Comparison of ENCODE assay signal across 12 cellular contexts in genomic region chr6:341914-342831, GRCh38. TPM values are rescaled to one million over a fixed set of nuclear protein-coding genes. Genes with fewer than 3 reads are reported as not detected.
DNase-seq lines count a peak whose midpoint lies in the region; ATAC-seq and TF ChIP-seq lines count a peak whose summit lies in the region.
"Had no signal": no experiment of that assay in that cellular context is flagged by ENCODE, and none has a peak within 500 bp of the region (broad histone marks: within the 10 kb centered on the region; RNA-seq: fewer than 3 reads in every experiment).

No MANE protein-coding gene starts in this region.

- BruUV-seq in A673 (replicated peaks; lab: Mats Ljungman, UMichigan) = no TSS peak

- H3K27ac Mint-ChIP-seq in CD14-positive monocyte = peak overlapping the region in 6 of 7 donors; percentile 88 to 96 (median 96)
- peak overlapping the region; percentile 73 for H3K27ac Mint-ChIP-seq in activated CD8-positive, alpha-beta T cell treated with anti-CD3 and anti-CD28 coated beads, Interleukin-2, amount 10 ng/mL, durations not matched to agents 7 days and 5 days

- no peak overlapping the region for H3K27ac ChIP-seq in A673 (ENCODE audit: low read depth, low read length, poor library complexity, severe bottlenecking)
- H3K27ac ChIP-seq: body of pancreas, upper lobe of left lung had no signal

- CTCF ChIA-PET in activated CD8-positive, alpha-beta T cell treated with anti-CD3 and anti-CD28 coated beads, Interleukin-2, amount 10 ng/mL, durations not matched to agents 7 days and 5 days (lab: Charles Lee) = interaction anchor here (1.1 to 2.0 kb wide), 2 partner anchors 49 to 152 kb away, joined by 3 to 11 read pairs; no protein-coding TSS in a partner anchor
- CTCF ChIA-PET in A673 (lab: Charles Lee) = no interaction called here

- H3K9me3 Mint-ChIP-seq in CD14-positive monocyte = peaks cover 0 to 20% (median 0%) of the 10 kb centered on the region in 7 donors
- H3K9me3 Mint-ChIP-seq in activated CD8-positive, alpha-beta T cell treated with anti-CD3 and anti-CD28 coated beads, Interleukin-2, amount 10 ng/mL, durations not matched to agents 7 days and 5 days (ENCODE audit: insufficient read depth) = no peaks in the 10 kb centered on the region

- peaks cover 53% of the 10 kb centered on the region for H3K4me1 Mint-ChIP-seq in CD14-positive monocyte
- peaks cover 78% of the 10 kb centered on the region for H3K4me1 Mint-ChIP-seq in activated CD8-positive, alpha-beta T cell treated with anti-CD3 and anti-CD28 coated beads, Interleukin-2, amount 10 ng/mL, durations not matched to agents 7 days and 5 days (ENCODE audit: low read depth)

- DNase-seq in CD14-positive monocyte (ENCODE audit: low spot score) (no peak), SW 1271 (lab: John Stamatoyannopoulos, UW) (no peak), A673 (ENCODE audit: low spot score) (no peak), NCI-H446 (lab: John Stamatoyannopoulos, UW) (no peak), cortex of kidney (lab: John Stamatoyannopoulos, UW) (no peak)
- peak; percentile 55 for DNase-seq in activated CD8-positive, alpha-beta T cell treated with anti-CD3 and anti-CD28 coated beads, Interleukin-2, amount 10 ng/mL, durations not matched to agents 7 days and 5 days
- DNase-seq: stimulated activated CD4-positive, alpha-beta T cell treated with anti-CD3 and anti-CD28 coated beads, Interleukin-1b, Interleukin-23, amount 100 ng/mL, for 48 hours had no signal

- H3K9me3 ChIP-seq in A673 (ENCODE audit: low read depth, low read length, poor library complexity, severe bottlenecking) = peaks cover 14% of the 10 kb centered on the region
- H3K9me3 ChIP-seq: body of pancreas, upper lobe of left lung had no signal

- no peak overlapping the region for H3K4me3 ChIP-seq in A673 (ENCODE audit: low read depth, low read length, poor library complexity, severe bottlenecking)
- H3K4me3 ChIP-seq: body of pancreas, upper lobe of left lung had no signal

- intact Hi-C loops in CD14-positive monocyte (cut with micrococcal nuclease) = loop anchor here in 1 of 2 donors (5.0 kb wide), 1 partner anchor 45 kb away; no protein-coding TSS in a partner anchor
- intact Hi-C loops in A673 (cut with micrococcal nuclease; ENCODE audit: unreplicated experiment) = no loop called here

- no peak for TF ChIP-seq CTCF in CD14-positive monocyte (IDR thresholded peaks at IDR 0.05)
- TF ChIP-seq CTCF in A673 (conservative IDR thresholded peaks at IDR 0.05; ENCODE audit: low read depth, low read length) = no peak

- POLR2A ChIA-PET in activated CD8-positive, alpha-beta T cell treated with anti-CD3 and anti-CD28 coated beads, Interleukin-2, amount 10 ng/mL, durations not matched to agents 7 days and 5 days (lab: Charles Lee) = interaction anchor here (0.6 to 3.1 kb wide), 5 partner anchors 9 to 207 kb away, joined by 3 to 10 read pairs (median 3); partner anchors contain the start of gene DUSP22
- POLR2A ChIA-PET in A673 (lab: Charles Lee; ENCODE audit: low non-redundant PET) = no interaction called here

- no peaks in the 10 kb centered on the region for H3K4me1 ChIP-seq in A673 (ENCODE audit: insufficient read depth, low read length, poor library complexity, severe bottlenecking)
- H3K4me1 ChIP-seq: body of pancreas had no signal

- H3K27me3 ChIP-seq in A673 (replicated peaks; ENCODE audit: insufficient read depth, low read depth, low read length, poor library complexity) = no peaks in the 10 kb centered on the region
- H3K27me3 ChIP-seq: body of pancreas, upper lobe of left lung had no signal

- ATAC-seq in GM19372 (IDR thresholded peaks at IDR 0.05; ENCODE audit: low read depth, unreplicated experiment) (peak; percentile 44), HG02981 (IDR thresholded peaks at IDR 0.05; ENCODE audit: unreplicated experiment) (peak; percentile 55)
- ATAC-seq in activated CD8-positive, alpha-beta T cell treated with anti-CD3 and anti-CD28 coated beads, Interleukin-2, amount 10 ng/mL, durations not matched to agents 7 days and 5 days = peak; percentile 7
- ATAC-seq: body of pancreas had no signal

- peaks cover 45 to 73% of the 10 kb centered on the region in 2 donors for H3K36me3 Mint-ChIP-seq in CD14-positive monocyte
- H3K36me3 Mint-ChIP-seq in activated CD8-positive, alpha-beta T cell treated with anti-CD3 and anti-CD28 coated beads, Interleukin-2, amount 10 ng/mL, durations not matched to agents 7 days and 5 days (ENCODE audit: low read depth) = peaks cover 9% of the 10 kb centered on the region

- no peaks in the 10 kb centered on the region for H3K36me3 ChIP-seq in A673 (ENCODE audit: insufficient read depth, low read length, poor library complexity, severe bottlenecking)

- H3K4me3 Mint-ChIP-seq in CD14-positive monocyte = no peak overlapping the region
- peak overlapping the region; percentile 36 for H3K4me3 Mint-ChIP-seq in activated CD8-positive, alpha-beta T cell treated with anti-CD3 and anti-CD28 coated beads, Interleukin-2, amount 10 ng/mL, durations not matched to agents 7 days and 5 days

- H3K27me3 Mint-ChIP-seq in CD14-positive monocyte (ENCODE audit: low read depth in 3 of 3) = peaks cover 0 to 9% (median 0%) of the 10 kb centered on the region in 3 donors
- H3K27me3 Mint-ChIP-seq in activated CD8-positive, alpha-beta T cell treated with anti-CD3 and anti-CD28 coated beads, Interleukin-2, amount 10 ng/mL, durations not matched to agents 7 days and 5 days (ENCODE audit: low read depth) = no peaks in the 10 kb centered on the region

RNA-seq across cellular contexts. Expression of gene IRF4, which starts 49.4 kb away (rescaled TPM):
- polyA plus RNA-seq in CD14-positive monocyte = 1 to 10 TPM; 3.0 to 6.4 TPM
- 10 to 100 TPM; 91.2 to 95.2 TPM for total RNA-seq in activated CD8-positive, alpha-beta T cell treated with anti-CD3 and anti-CD28 coated beads, Interleukin-2, amount 10 ng/mL, durations not matched to agents 7 days and 5 days
- 0.07 and 0.37 TPM in 2 replicates for total RNA-seq in A673 (2021)
- total RNA-seq: MCF 10A had no signal

RNA-seq across cellular contexts. Expression of gene DUSP22, which starts 49.9 kb away (rescaled TPM):
- 100 to 1,000 TPM; 107 to 117 TPM for polyA plus RNA-seq in CD14-positive monocyte
- total RNA-seq in activated CD8-positive, alpha-beta T cell treated with anti-CD3 and anti-CD28 coated beads, Interleukin-2, amount 10 ng/mL, durations not matched to agents 7 days and 5 days = 10 to 100 TPM; 32.6 to 33.2 TPM
- 16.0 and 18.5 TPM in 2 replicates for total RNA-seq in A673 (2021)

Comparison
In these comparisons a context has a peak if more than half of its experiments do, and no peak if none do; other contexts are left out.
1. RNA of gene IRF4, which starts 49.4 kb away (total RNA-seq): 91.2 to 95.2 TPM in activated CD8-positive, alpha-beta T cell treated with anti-CD3 and anti-CD28 coated beads, Interleukin-2, amount 10 ng/mL, durations not matched to agents 7 days and 5 days; 0.07 to 0.37 TPM in A673; every median in the first group is over 10 times any median in the second.
2. Peak in every context shown above with its lines, with median percentiles within 50 percentile points of each other: ATAC-seq.